14 cellular contexts compared by ENCODE assay signal in genomic region chr16:16150878-16151152, GRCh38.
A peak's percentile ranks its signal among the peaks of the same experiment; 100 is the strongest.
DNase-seq lines count a peak whose midpoint lies in the region; ATAC-seq, FAIRE-seq and TF ChIP-seq lines count a peak whose summit lies in the region.
"Had no signal": no experiment of that assay in that cellular context is flagged by ENCODE, and none has a peak within 500 bp of the region (broad histone marks: within the 10 kb centered on the region; RNA-seq: fewer than 3 reads in every experiment).

No MANE protein-coding gene starts in this region.

- peaks cover 4% of the 10 kb centered on the region for H3K4me1 ChIP-seq in right cardiac atrium (ENCODE audit: control insufficient read depth, insufficient read depth, low read length)
- H3K4me1 ChIP-seq in HepG2 (ENCODE audit: insufficient read depth, low read length), result peaks cover 49% of the 10 kb centered on the region
- H3K4me1 ChIP-seq in sigmoid colon, result peaks cover 0 to 53% (median 35%) of the 10 kb centered on the region in 4 donors

- H3K27ac ChIP-seq in right cardiac atrium (ENCODE audit: low read length) (peak overlapping the region; percentile 5), HepG2 (ENCODE audit: extremely low read length, insufficient read depth, low read length) (peak overlapping the region; percentile 60), sigmoid colon (peak overlapping the region; percentile 73 to 93 (median 86))
- H3K27ac ChIP-seq: SK-N-MC had no signal

- no peak overlapping the region for H3K4me2 ChIP-seq in HepG2 (ENCODE audit: low read depth, low read length)

- intact Hi-C loops in right cardiac atrium (cut with DNase I) (no loop called here), Right ventricle myocardium inferior (cut with DNase I) (no loop called here), HepG2 (cut with micrococcal nuclease; ENCODE audit: unreplicated experiment) (no loop called here), sigmoid colon (cut with DNase I) (loop anchor here (2.0 to 5.0 kb wide), 2 partner anchors 24 to 41 kb away; no protein-coding TSS in a partner anchor)

- in situ Hi-C loops in HepG2 (cut with HindIII; ENCODE audit: extremely low pct_ligation_motif_present, low pct_unique_long_range_greater_than_20kb), result no loop called here

- no peak for TF ChIP-seq RAD21 in HepG2 (CRISPR knock-in tag; IDR thresholded peaks at IDR 0.05)

- H3K9ac ChIP-seq in HepG2 (ENCODE audit: insufficient read depth, low read depth, low read length), result no peak overlapping the region

- TF ChIP-seq EP300 in HepG2 (IDR thresholded peaks at IDR 0.05; ENCODE audit: low read depth in 2 of 2, low read length in 2 of 2), result no peak
- TF ChIP-seq EP300 in HepG2 (CRISPR knock-in tag; IDR thresholded peaks at IDR 0.05; ENCODE audit: borderline replicate concordance), result no peak
- no peak for TF ChIP-seq EP300 in sigmoid colon (IDR thresholded peaks at IDR 0.05)

- POLR2A ChIA-PET in HepG2 (lab: Yijun Ruan, JAX), result interaction anchor here (0.9 to 1.3 kb wide), 2 partner anchors 9 to 17 kb away, joined by 3 to 4 read pairs; no protein-coding TSS in a partner anchor

- H3K79me2 ChIP-seq in HepG2 (ENCODE audit: insufficient read depth, low read length), result no peaks in the 10 kb centered on the region

- no peak overlapping the region for H2AFZ ChIP-seq in HepG2 (ENCODE audit: low read length)

- no peaks in the 10 kb centered on the region for H3K9me3 ChIP-seq in right cardiac atrium (ENCODE audit: control insufficient read depth, low read length)
- no peaks in the 10 kb centered on the region for H3K9me3 ChIP-seq in HepG2 (ENCODE audit: low read length)
- H3K9me3 ChIP-seq in sigmoid colon, result no peaks in the 10 kb centered on the region
- H3K9me3 ChIP-seq: BE2C, MG63 had no signal

- no TSS peak for BruUV-seq in HepG2 (replicated peaks; lab: Mats Ljungman, UMichigan)

- no peak for FAIRE-seq in HepG2 (lab: Jason Lieb, UNC)

- H3K4me3 ChIP-seq in right cardiac atrium (ENCODE audit: low read length) (no peak overlapping the region), HepG2 (replicated peaks in 1 of 3; ENCODE audit: insufficient read depth in 1 of 3, low read depth in 2 of 3, low read length in 3 of 3) (no peak overlapping the region), sigmoid colon (no peak overlapping the region)
- H3K4me3 ChIP-seq: MG63, SK-N-MC had no signal

- ATAC-seq in right cardiac atrium, result no peak
- no peak for ATAC-seq in Right ventricle myocardium inferior
- no peak for ATAC-seq in HepG2

- DNase-seq in right cardiac atrium (no peak), Right ventricle myocardium inferior (ENCODE audit: missing footprints) (no peak), HepG2 (ENCODE audit: low spot score) (no peak), sigmoid colon (no peak), EL (no peak), GM19240 (ENCODE audit: insufficient read length, low spot score) (no peak)
- DNase-seq in effector CD8-positive, alpha-beta T cell (lab: John Stamatoyannopoulos, UW), result no peak
- DNase-seq: DMS79, MG63, NCI-H1417, NCI-H1694 treated with DMSO at 0.1 percent for 48 hours, NCI-H526 treated with DMSO at 0.1 percent for 48 hours had no signal

- TF ChIP-seq CTCF in HepG2 (CRISPR knock-in tag; IDR thresholded peaks at IDR 0.05), result no peak
- no peak for TF ChIP-seq CTCF in sigmoid colon (IDR thresholded peaks at IDR 0.05)

- CTCF ChIA-PET in HepG2 (lab: Yijun Ruan, JAX; ENCODE audit: low intra/inter-chr PET ratio, low total read pairs), result no interaction called here

- TF ChIP-seq POLR2A in HepG2 (IDR thresholded peaks at IDR 0.05; ENCODE audit: insufficient read depth in 1 of 2, low read depth in 2 of 2, low read length in 2 of 2), result no peak
- no peak for TF ChIP-seq POLR2A in sigmoid colon (IDR thresholded peaks at IDR 0.05)

- H3K36me3 ChIP-seq in HepG2 (replicated peaks in 1 of 2; ENCODE audit: control insufficient read depth in 1 of 2, insufficient read depth in 2 of 2, low read length in 2 of 2) (peaks cover 23 to 42% of the 10 kb centered on the region in 2 experiments), sigmoid colon (no peaks in the 10 kb centered on the region)

- H3K27me3 ChIP-seq in right cardiac atrium (ENCODE audit: control insufficient read depth, insufficient read depth), result no peaks in the 10 kb centered on the region
- H3K27me3 ChIP-seq in HepG2 (ENCODE audit: control insufficient read depth in 1 of 2, insufficient read depth in 2 of 2, low read length in 2 of 2), result no peaks in the 10 kb centered on the region
- H3K27me3 ChIP-seq in sigmoid colon, result no peaks in the 10 kb centered on the region
- H3K27me3 ChIP-seq: BE2C, MG63 had no signal

- H4K20me1 ChIP-seq in HepG2 (ENCODE audit: insufficient read depth, low read length), result no peaks in the 10 kb centered on the region

- 93% methylated on average over 4 of the region's 4 CpGs for WGBS in right cardiac atrium
- 97% methylated on average over 4 of the region's 4 CpGs for WGBS in HepG2 (ENCODE audit: low lambda C conversion rate)
- WGBS in sigmoid colon, 2 donors, result 90 to 93% methylated on average over 4 of the region's 4 CpGs

TF ChIP-seq in HepG2, 621 proteins besides CTCF, POLR2A, EP300 and RAD21 (continues in another document):
- TF ChIP-seq ZNF446 (CRISPR knock-in tag; IDR thresholded peaks at IDR 0.05) (no peak), TRIM24 (CRISPR knock-in tag; IDR thresholded peaks at IDR 0.05) (no peak), TBX2 (CRISPR knock-in tag; IDR thresholded peaks at IDR 0.05; ENCODE audit: borderline replicate concordance) (no peak), DNMT3B (CRISPR knock-in tag; conservative IDR thresholded peaks at IDR 0.05) (no peak), AGO1 (IDR thresholded peaks at IDR 0.05; ENCODE audit: low read depth, low read length, poor library complexity, severe bottlenecking) (no peak), ZNF672 (CRISPR knock-in tag; IDR thresholded peaks at IDR 0.05) (no peak), HOXD1 (CRISPR knock-in tag; IDR thresholded peaks at IDR 0.05) (no peak), ZBTB10 (CRISPR knock-in tag; IDR thresholded peaks at IDR 0.05; ENCODE audit: borderline replicate concordance) (no peak), ATAD3A (CRISPR knock-in tag; IDR thresholded peaks at IDR 0.05) (no peak), CSRNP1 (CRISPR knock-in tag; IDR thresholded peaks at IDR 0.05) (no peak), ZBTB7B (CRISPR knock-in tag; IDR thresholded peaks at IDR 0.05) (no peak), ZNF629 (CRISPR knock-in tag; conservative IDR thresholded peaks at IDR 0.05) (peak; percentile 51), TCF12 (IDR thresholded peaks at IDR 0.05) (no peak), TCF12 (CRISPR knock-in tag; IDR thresholded peaks at IDR 0.05) (no peak), ZNF160 (CRISPR knock-in tag; IDR thresholded peaks at IDR 0.05) (0 out of 2 replicates have a peak, but pooled peaks have one; percentile 17), ZNF225 (CRISPR knock-in tag; IDR thresholded peaks at IDR 0.05) (no peak), ZNF343 (CRISPR knock-in tag; IDR thresholded peaks at IDR 0.05) (no peak), CC2D1A (CRISPR knock-in tag; IDR thresholded peaks at IDR 0.05) (no peak), EHMT2 (IDR thresholded peaks at IDR 0.05; ENCODE audit: borderline replicate concordance, low read depth, low read length) (no peak), ZNF333 (CRISPR knock-in tag; IDR thresholded peaks at IDR 0.05; ENCODE audit: borderline replicate concordance) (peak; percentile 50; the same call in 1 of the 2 replicates), CHCHD3 (CRISPR knock-in tag; IDR thresholded peaks at IDR 0.05) (0 out of 2 replicates have a peak, but pooled peaks have one; percentile 77), ZNF101 (CRISPR knock-in tag; IDR thresholded peaks at IDR 0.05; ENCODE audit: borderline replicate concordance, low read depth) (no peak), ZNF530 (CRISPR knock-in tag; IDR thresholded peaks at IDR 0.05; ENCODE audit: low read depth) (no peak)

Comparison
In these comparisons a context has a peak if more than half of its experiments do, and no peak if none do; other contexts are left out.
1. H3K27ac ChIP-seq: peak in every context shown above with its lines; median percentile 86 in sigmoid colon; 60 in HepG2; 5 in right cardiac atrium.